ENCODE assay signal across 15 cellular contexts in genomic region chr16:4678596-4678995, GRCh38. TPM values are rescaled to one million over a fixed set of nuclear protein-coding genes. Genes with fewer than 3 reads are reported as not detected.
DNase-seq lines count a peak whose midpoint lies in the region; ATAC-seq and TF ChIP-seq lines count a peak whose summit lies in the region.
"Had no signal": no experiment of that assay in that cellular context is flagged by ENCODE, and none has a peak within 500 bp of the region (broad histone marks: within the 10 kb centered on the region; RNA-seq: fewer than 3 reads in every experiment).

No MANE protein-coding gene starts in this region.

- no peaks in the 10 kb centered on the region for H3K27me3 ChIP-seq in BLaER1
- no peaks in the 10 kb centered on the region for H3K27me3 ChIP-seq in liver (ENCODE audit: control insufficient read depth in 4 of 4, insufficient read depth in 4 of 4, low read length in 3 of 4)
- H3K27me3 ChIP-seq: neural progenitor cell had no signal

- CTCF ChIA-PET in activated CD8-positive, alpha-beta T cell treated with anti-CD3 and anti-CD28 coated beads, Interleukin-2, amount 10 ng/mL, durations not matched to agents 7 days and 5 days (lab: Charles Lee), result no interaction called here

- POLR2A ChIA-PET in activated CD8-positive, alpha-beta T cell treated with anti-CD3 and anti-CD28 coated beads, Interleukin-2, amount 10 ng/mL, durations not matched to agents 7 days and 5 days (lab: Charles Lee), result interaction anchor here (1.1 kb wide), 1 partner anchor 174 kb away, joined by 3 read pairs; no protein-coding TSS in a partner anchor

- H3K4me1 Mint-ChIP-seq in CD14-positive monocyte, result peaks cover 50% of the 10 kb centered on the region
- H3K4me1 Mint-ChIP-seq in activated CD8-positive, alpha-beta T cell treated with anti-CD3 and anti-CD28 coated beads, Interleukin-2, amount 10 ng/mL, durations not matched to agents 7 days and 5 days (ENCODE audit: low read depth), result peaks cover 56% of the 10 kb centered on the region
- H3K4me1 Mint-ChIP-seq: neural progenitor cell had no signal

- ATAC-seq in activated CD8-positive, alpha-beta T cell treated with anti-CD3 and anti-CD28 coated beads, Interleukin-2, amount 10 ng/mL, durations not matched to agents 7 days and 5 days, result no peak
- ATAC-seq: sciatic nerve, SK-N-SH treated with all-trans-retinoic acid at 6 μM for 48 hours had no signal

- no peak overlapping the region for H3K4me3 ChIP-seq in BLaER1
- no peak overlapping the region for H3K4me3 ChIP-seq in liver (ENCODE audit: low read depth in 1 of 3, low read length in 3 of 3)
- H3K4me3 ChIP-seq: neural progenitor cell had no signal

- DNase-seq in CD14-positive monocyte (ENCODE audit: low spot score) (no peak), KBM-7 (no peak), NCI-H526 treated with DMSO at 0.1 percent for 48 hours (lab: John Stamatoyannopoulos, UW) (no peak), GM13976 (ENCODE audit: low spot score) (no peak)
- no peak for DNase-seq in activated CD8-positive, alpha-beta T cell treated with anti-CD3 and anti-CD28 coated beads, Interleukin-2, amount 10 ng/mL, durations not matched to agents 7 days and 5 days
- DNase-seq: activated CD4-positive, CD25-positive, alpha-beta regulatory T cell; NCI-H2171; stimulated activated CD4-positive, alpha-beta T cell treated with anti-CD3 and anti-CD28 coated beads, Interleukin-4, amount 100 ng/mL, for 4 hours; stimulated activated naive CD4-positive, alpha-beta T cell had no signal

- H3K4me2 ChIP-seq in BLaER1, result peak overlapping the region; percentile 12; the same call in 1 of the 2 replicates
- H3K4me2 ChIP-seq: neural progenitor cell had no signal

- no peak overlapping the region for H3K4me3 Mint-ChIP-seq in CD14-positive monocyte
- H3K4me3 Mint-ChIP-seq in activated CD8-positive, alpha-beta T cell treated with anti-CD3 and anti-CD28 coated beads, Interleukin-2, amount 10 ng/mL, durations not matched to agents 7 days and 5 days, result no peak overlapping the region
- H3K4me3 Mint-ChIP-seq: neural progenitor cell had no signal

- intact Hi-C loops in CD14-positive monocyte (cut with micrococcal nuclease), result no loop called here

- H3K27ac ChIP-seq in BLaER1 (peak overlapping the region; percentile 13; the same call in 1 of the 2 replicates), liver (ENCODE audit: low read depth in 1 of 2, low read length in 2 of 2) (peak overlapping the region; percentile 91 to 98)
- H3K27ac ChIP-seq: neural progenitor cell had no signal

- H3K9ac ChIP-seq in BLaER1, result no peak overlapping the region; the same call in 1 of the 2 replicates
- peak overlapping the region in 1 of 2 donors; percentile 39 for H3K9ac ChIP-seq in liver (ENCODE audit: low read depth in 1 of 2, low read length in 2 of 2)
- H3K9ac ChIP-seq: neural progenitor cell had no signal

- 76% methylated on average over 6 of the region's 6 CpGs for WGBS in liver

- in situ Hi-C loops in KBM-7 (cut with MboI; ENCODE audit: low pct_unique_long_range_greater_than_20kb, low sequenced_read_pairs), result no loop called here
- in situ Hi-C loops in GM13976 (cut with MboI; ENCODE audit: low sequenced_read_pairs, unreplicated experiment), result no loop called here

- TF ChIP-seq RAD21 in liver (IDR thresholded peaks at IDR 0.05), result no peak

- peaks cover 27 to 78% of the 10 kb centered on the region in 2 donors for H3K36me3 Mint-ChIP-seq in CD14-positive monocyte
- H3K36me3 Mint-ChIP-seq in activated CD8-positive, alpha-beta T cell treated with anti-CD3 and anti-CD28 coated beads, Interleukin-2, amount 10 ng/mL, durations not matched to agents 7 days and 5 days (ENCODE audit: low read depth), result peaks cover 44% of the 10 kb centered on the region

- H3K27ac Mint-ChIP-seq in CD14-positive monocyte, result peak overlapping the region; percentile 90 to 98 (median 95)
- H3K27ac Mint-ChIP-seq in activated CD8-positive, alpha-beta T cell treated with anti-CD3 and anti-CD28 coated beads, Interleukin-2, amount 10 ng/mL, durations not matched to agents 7 days and 5 days, result peak overlapping the region; percentile 83
- H3K27ac Mint-ChIP-seq: neural progenitor cell had no signal

- H3K9me3 Mint-ChIP-seq in CD14-positive monocyte, result peaks cover 0 to 2% (median 0%) of the 10 kb centered on the region in 7 donors
- no peaks in the 10 kb centered on the region for H3K9me3 Mint-ChIP-seq in activated CD8-positive, alpha-beta T cell treated with anti-CD3 and anti-CD28 coated beads, Interleukin-2, amount 10 ng/mL, durations not matched to agents 7 days and 5 days (ENCODE audit: insufficient read depth)
- H3K9me3 Mint-ChIP-seq: neural progenitor cell had no signal

- H3K27me3 Mint-ChIP-seq in CD14-positive monocyte (ENCODE audit: low read depth in 3 of 3), result no peaks in the 10 kb centered on the region
- H3K27me3 Mint-ChIP-seq in activated CD8-positive, alpha-beta T cell treated with anti-CD3 and anti-CD28 coated beads, Interleukin-2, amount 10 ng/mL, durations not matched to agents 7 days and 5 days (ENCODE audit: low read depth), result no peaks in the 10 kb centered on the region

- no peaks in the 10 kb centered on the region for H3K9me3 ChIP-seq in BLaER1
- no peaks in the 10 kb centered on the region for H3K9me3 ChIP-seq in liver (ENCODE audit: control insufficient read depth in 4 of 4, low read length in 3 of 4)

- TF ChIP-seq CTCF in CD14-positive monocyte (IDR thresholded peaks at IDR 0.05), result no peak
- no peak for TF ChIP-seq CTCF in liver (IDR thresholded peaks at IDR 0.05; ENCODE audit: low read depth, low read length, missing input control)
- TF ChIP-seq CTCF in GM13976 (IDR thresholded peaks at IDR 0.05; ENCODE audit: borderline replicate concordance, control extremely low read depth, extremely low read depth, insufficient read depth, missing control alignments), result no peak

- H3K4me1 ChIP-seq in BLaER1, result peaks cover 29% of the 10 kb centered on the region
- H3K4me1 ChIP-seq in liver (ENCODE audit: control insufficient read depth in 4 of 4, insufficient read depth in 4 of 4, low read length in 3 of 4), result peaks cover 15 to 84% (median 69%) of the 10 kb centered on the region in 4 donors
- H3K4me1 ChIP-seq: neural progenitor cell had no signal

- H3K36me3 ChIP-seq in BLaER1, result peaks cover 87% of the 10 kb centered on the region
- peaks cover 2 to 8% (median 5%) of the 10 kb centered on the region in 4 donors for H3K36me3 ChIP-seq in liver (ENCODE audit: control insufficient read depth in 4 of 4, insufficient read depth in 3 of 4, low read depth in 1 of 4, low read length in 3 of 4)
- H3K36me3 ChIP-seq: neural progenitor cell had no signal

- peaks cover 42% of the 10 kb centered on the region for H4K20me1 ChIP-seq in BLaER1

TF ChIP-seq in liver, 16 proteins besides CTCF, POLR2A, EP300 and RAD21 (continues in another document):
- TF ChIP-seq NR2F2 (IDR thresholded peaks at IDR 0.05), result no peak
- no peak for TF ChIP-seq YY1 (IDR thresholded peaks at IDR 0.05)
- TF ChIP-seq ATF3 (IDR thresholded peaks at IDR 0.05), result no peak
- no peak for TF ChIP-seq HNF4A (conservative IDR thresholded peaks at IDR 0.05)
- no peak for TF ChIP-seq FOXA1 (IDR thresholded peaks at IDR 0.05)
- no peak for TF ChIP-seq MAX (IDR thresholded peaks at IDR 0.05)
- TF ChIP-seq TAF1 (conservative IDR thresholded peaks at IDR 0.05), result no peak
- no peak for TF ChIP-seq ZBTB33 (IDR thresholded peaks at IDR 0.05)
- TF ChIP-seq RXRA (IDR thresholded peaks at IDR 0.05), result no peak

RNA-seq across cellular contexts. Expression of gene NUDT16L1, which starts 14.8 kb away (rescaled TPM):
- polyA plus RNA-seq in CD14-positive monocyte, result 10 to 100 TPM; 41.1 to 62.7 TPM
- 10 to 100 TPM; 32.6 to 36.2 TPM for total RNA-seq in activated CD8-positive, alpha-beta T cell treated with anti-CD3 and anti-CD28 coated beads, Interleukin-2, amount 10 ng/mL, durations not matched to agents 7 days and 5 days
- total RNA-seq in liver, result 10 to 100 TPM; 22.4 to 40.3 TPM
- 10 to 100 TPM; 32.3 to 43.4 TPM for polyA plus RNA-seq in liver

RNA-seq across cellular contexts. Expression of gene MGRN1, which starts 54.0 kb away (rescaled TPM):
- polyA plus RNA-seq in CD14-positive monocyte (1 to 10 TPM; 3.7 to 4.7 TPM), liver (10 to 100 TPM; 21.9 to 29.9 TPM)
- 10 to 100 TPM; 77.3 to 80.6 TPM for total RNA-seq in activated CD8-positive, alpha-beta T cell treated with anti-CD3 and anti-CD28 coated beads, Interleukin-2, amount 10 ng/mL, durations not matched to agents 7 days and 5 days
- total RNA-seq in liver, result 10 to 100 TPM; 15.9 to 35.7 TPM

RNA-seq across cellular contexts. Expression of gene ANKS3, which starts 55.5 kb away (rescaled TPM):
- under 1 TPM; 0.59 to 0.95 TPM for polyA plus RNA-seq in CD14-positive monocyte
- 10 to 100 TPM; 17.0 to 17.2 TPM for total RNA-seq in activated CD8-positive, alpha-beta T cell treated with anti-CD3 and anti-CD28 coated beads, Interleukin-2, amount 10 ng/mL, durations not matched to agents 7 days and 5 days
- total RNA-seq in liver, result 10 to 100 TPM in 1 of 2 donors, 1 to 10 TPM in 1; 4.1 to 14.0 TPM
- 1 to 10 TPM; 4.0 to 5.3 TPM for polyA plus RNA-seq in liver

RNA-seq across cellular contexts. Expression of gene DNAAF8, which starts 55.7 kb away (rescaled TPM):
- under 1 TPM in 1 of 2 donors, not detected in 1; 0.36 TPM for polyA plus RNA-seq in CD14-positive monocyte
- total RNA-seq in activated CD8-positive, alpha-beta T cell treated with anti-CD3 and anti-CD28 coated beads, Interleukin-2, amount 10 ng/mL, durations not matched to agents 7 days and 5 days, result under 1 TPM; 0.39 to 0.68 TPM
- under 1 TPM; 0.42 to 0.70 TPM for total RNA-seq in liver
- polyA plus RNA-seq in liver, result under 1 TPM; 0.33 to 0.75 TPM
- total RNA-seq: epithelial cell of proximal tubule had no signal
